ENCODE assay signal across 11 cellular contexts in genomic region chr17:3594056-3594810, GRCh38. TPM values are rescaled to one million over a fixed set of nuclear protein-coding genes. Genes with fewer than 3 reads are reported as not detected.
A peak's percentile ranks its signal among the peaks of the same experiment; 100 is the strongest.
DNase-seq lines count a peak whose midpoint lies in the region; ATAC-seq and TF ChIP-seq lines count a peak whose summit lies in the region.
"Had no signal": no experiment of that assay in that cellular context is flagged by ENCODE, and none has a peak within 500 bp of the region (broad histone marks: within the 10 kb centered on the region; RNA-seq: fewer than 3 reads in every experiment).

No MANE protein-coding gene starts in this region.

- peak; percentile 29 to 74 (median 57) for ATAC-seq in heart right ventricle
- ATAC-seq in GM21381 (IDR thresholded peaks at IDR 0.05; ENCODE audit: unreplicated experiment), result no peak

- DNase-seq in GM04504 (ENCODE audit: low read depth) (peak; percentile 61), astrocyte of the hippocampus (ENCODE audit: low read depth, low spot score) (peak; percentile 91), heart right ventricle (peak; percentile 32 to 39), renal cortical epithelial cell (ENCODE audit: low read depth) (peak; percentile 1), NCI-H510A treated with DMSO at 0.1 percent for 48 hours (lab: John Stamatoyannopoulos, UW) (no peak), RKO (ENCODE audit: low spot score) (no peak)
- no peak for DNase-seq in T-helper 2 cell treated with Interferon-gamma antibody and Interleukin-4, amounts not matched to agents 5 μg/mL and 100 μg/mL, for 36 hours (ENCODE audit: low spot score)
- DNase-seq: Karpas-422, NCI-H82 had no signal

- no peaks in the 10 kb centered on the region for H3K4me1 Mint-ChIP-seq in T-helper 2 cell treated with Interferon-gamma antibody and Interleukin-4, amounts not matched to agents 5 μg/mL and 100 μg/mL, for 36 hours (ENCODE audit: low read depth)

- H3K4me1 ChIP-seq in heart right ventricle, result peaks cover 5 to 20% (median 13%) of the 10 kb centered on the region in 9 donors
- H3K4me1 ChIP-seq: ascending aorta had no signal

- no peaks in the 10 kb centered on the region for H3K9me3 Mint-ChIP-seq in T-helper 2 cell treated with Interferon-gamma antibody and Interleukin-4, amounts not matched to agents 5 μg/mL and 100 μg/mL, for 36 hours

- no peak overlapping the region for H3K4me3 ChIP-seq in heart right ventricle
- H3K4me3 ChIP-seq: ascending aorta had no signal

- H3K27me3 ChIP-seq in heart right ventricle, result no peaks in the 10 kb centered on the region
- H3K27me3 ChIP-seq: ascending aorta had no signal

- peaks cover 3% of the 10 kb centered on the region for H3K36me3 Mint-ChIP-seq in T-helper 2 cell treated with Interferon-gamma antibody and Interleukin-4, amounts not matched to agents 5 μg/mL and 100 μg/mL, for 36 hours (ENCODE audit: low read depth)

- no peak for TF ChIP-seq CTCF in heart right ventricle (IDR thresholded peaks at IDR 0.05)

- H3K4me3 Mint-ChIP-seq in T-helper 2 cell treated with Interferon-gamma antibody and Interleukin-4, amounts not matched to agents 5 μg/mL and 100 μg/mL, for 36 hours, result no peak overlapping the region

- 30 to 43% methylated on average over 11 of the region's 11 CpGs for WGBS in heart right ventricle, 2 donors

- H3K36me3 ChIP-seq in heart right ventricle, result peaks cover 0 to 43% (median 15%) of the 10 kb centered on the region in 9 donors

- intact Hi-C loops in heart right ventricle (cut with DNase I), result no loop called here

- H3K9me3 ChIP-seq in heart right ventricle, result no peaks in the 10 kb centered on the region
- H3K9me3 ChIP-seq: ascending aorta had no signal

- H3K27ac Mint-ChIP-seq in T-helper 2 cell treated with Interferon-gamma antibody and Interleukin-4, amounts not matched to agents 5 μg/mL and 100 μg/mL, for 36 hours, result no peak overlapping the region

- no peaks in the 10 kb centered on the region for H3K27me3 Mint-ChIP-seq in T-helper 2 cell treated with Interferon-gamma antibody and Interleukin-4, amounts not matched to agents 5 μg/mL and 100 μg/mL, for 36 hours (ENCODE audit: low read depth)

- H3K27ac ChIP-seq in heart right ventricle, result peak overlapping the region in 7 of 10 donors; percentile 23 to 78 (median 42)
- H3K27ac ChIP-seq: ascending aorta had no signal

RNA-seq across cellular contexts. Expression of gene TRPV1, which starts 15.0 kb away (rescaled TPM):
- total RNA-seq in heart right ventricle (1 to 10 TPM; 2.2 to 6.5 (median 3.7) TPM), renal cortical epithelial cell (0.52 and 5.9 TPM in 2 replicates)
- 10 to 100 TPM in 1 of 2 donors, 1 to 10 TPM in 1; 2.1 to 12.5 TPM for polyA plus RNA-seq in heart right ventricle

RNA-seq across cellular contexts. Expression of gene TRPV3, which starts 36.6 kb away (rescaled TPM):
- 1 to 10 TPM in 5 of 10 donors, under 1 TPM in 5; 0.17 to 1.8 (median 1.1) TPM for total RNA-seq in heart right ventricle
- polyA plus RNA-seq in heart right ventricle, result 1 to 10 TPM in 1 of 2 donors, under 1 TPM in 1; 0.19 to 2.8 TPM
- under 0.01 and 0.89 TPM in 2 replicates for total RNA-seq in renal cortical epithelial cell

RNA-seq across cellular contexts. Expression of gene SHPK, which starts 41.8 kb away (rescaled TPM):
- total RNA-seq in heart right ventricle (1 to 10 TPM; 2.6 to 5.8 (median 4.2) TPM), renal cortical epithelial cell (13.8 and 21.2 TPM in 2 replicates)
- 1 to 10 TPM; 2.3 to 7.6 TPM for polyA plus RNA-seq in heart right ventricle

RNA-seq across cellular contexts. Expression of gene CTNS, which starts 42.3 kb away (rescaled TPM):
- total RNA-seq in heart right ventricle (10 to 100 TPM in 1 of 10 donors, 1 to 10 TPM in 9; 5.2 to 11.8 (median 8.0) TPM), renal cortical epithelial cell (14.2 and 17.8 TPM in 2 replicates)
- 1 to 10 TPM; 7.5 to 7.6 TPM for polyA plus RNA-seq in heart right ventricle

Comparison
In these comparisons a context has a peak if more than half of its experiments do, and no peak if none do; other contexts are left out.
1. DNase-seq: peak in GM04504 (single experiment), astrocyte of the hippocampus (single experiment), heart right ventricle (2 of 2) and renal cortical epithelial cell (single experiment); none in NCI-H510A treated with DMSO at 0.1 percent for 48 hours (single experiment), RKO (single experiment) and T-helper 2 cell treated with Interferon-gamma antibody and Interleukin-4, amounts not matched to agents 5 μg/mL and 100 μg/mL, for 36 hours (single experiment).